ENCODE assay signal across 1 cellular context in the genomic region with DNA sequence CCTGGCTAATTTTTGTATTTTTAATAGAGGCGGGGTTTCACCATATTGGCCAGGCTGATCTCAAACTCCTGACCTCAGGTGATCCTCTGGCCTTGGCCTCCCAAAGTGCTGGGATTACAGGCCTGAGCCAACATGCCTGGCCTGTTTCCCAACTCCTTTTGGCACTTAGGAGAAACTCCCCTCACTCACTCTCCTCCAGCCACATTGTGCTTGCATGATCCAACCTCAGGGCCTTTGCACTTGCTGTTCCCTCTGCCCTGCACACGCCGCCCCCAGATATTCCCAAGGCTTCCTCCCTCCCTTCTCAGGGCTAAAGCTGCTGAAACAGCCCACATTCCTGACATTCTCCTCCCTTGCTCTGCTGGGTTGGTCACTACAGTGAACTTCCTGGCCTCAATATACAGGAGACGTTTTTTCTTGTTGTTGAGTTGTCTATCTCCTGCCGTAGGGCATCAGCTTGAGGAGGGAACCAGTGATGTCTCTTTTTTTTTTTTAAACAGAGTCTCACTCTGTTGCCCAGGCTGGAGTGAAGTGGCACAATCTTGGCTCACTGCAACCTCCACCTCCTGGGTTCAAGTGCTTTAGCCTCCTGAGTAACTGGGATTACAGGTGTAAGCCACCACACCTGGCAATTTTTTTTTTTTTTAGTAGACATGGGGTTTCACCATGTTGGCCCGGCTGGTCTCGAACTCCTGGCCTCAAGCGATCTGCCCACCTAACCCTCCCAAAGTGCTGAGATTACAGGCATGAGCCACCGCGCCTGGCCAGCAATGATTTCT.
A peak's percentile ranks its signal among the peaks of the same experiment; 100 is the strongest.
TF ChIP-seq lines count a peak whose summit lies in the region.
"Not testable (repeated sequence)": the region's sequence is repeated elsewhere in the genome, so short reads cannot be mapped to it uniquely, and the experiment has no call there.

No MANE protein-coding gene starts in this region.

TF ChIP-seq in HepG2, 621 proteins besides CTCF, POLR2A, EP300 and RAD21 (continued from another document and continues in another):
- TF ChIP-seq, protein P1, sequence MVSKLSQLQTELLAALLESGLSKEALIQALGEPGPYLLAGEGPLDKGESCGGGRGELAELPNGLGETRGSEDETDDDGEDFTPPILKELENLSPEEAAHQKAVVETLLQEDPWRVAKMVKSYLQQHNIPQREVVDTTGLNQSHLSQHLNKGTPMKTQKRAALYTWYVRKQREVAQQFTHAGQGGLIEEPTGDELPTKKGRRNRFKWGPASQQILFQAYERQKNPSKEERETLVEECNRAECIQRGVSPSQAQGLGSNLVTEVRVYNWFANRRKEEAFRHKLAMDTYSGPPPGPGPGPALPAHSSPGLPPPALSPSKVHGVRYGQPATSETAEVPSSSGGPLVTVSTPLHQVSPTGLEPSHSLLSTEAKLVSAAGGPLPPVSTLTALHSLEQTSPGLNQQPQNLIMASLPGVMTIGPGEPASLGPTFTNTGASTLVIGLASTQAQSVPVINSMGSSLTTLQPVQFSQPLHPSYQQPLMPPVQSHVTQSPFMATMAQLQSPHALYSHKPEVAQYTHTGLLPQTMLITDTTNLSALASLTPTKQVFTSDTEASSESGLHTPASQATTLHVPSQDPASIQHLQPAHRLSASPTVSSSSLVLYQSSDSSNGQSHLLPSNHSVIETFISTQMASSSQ (IDR thresholded peaks at IDR 0.05; ENCODE audit: low read depth): not testable (repeated sequence)
- TF ChIP-seq, protein P1 (CRISPR knock-in tag; IDR thresholded peaks at IDR 0.05; ENCODE audit: borderline replicate concordance): 0 out of 2 replicates have a peak, but pooled peaks have one; percentile 27
- peak; percentile 60 for TF ChIP-seq NCOA2 (CRISPR knock-in tag; IDR thresholded peaks at IDR 0.05)
- TF ChIP-seq, protein P2, sequence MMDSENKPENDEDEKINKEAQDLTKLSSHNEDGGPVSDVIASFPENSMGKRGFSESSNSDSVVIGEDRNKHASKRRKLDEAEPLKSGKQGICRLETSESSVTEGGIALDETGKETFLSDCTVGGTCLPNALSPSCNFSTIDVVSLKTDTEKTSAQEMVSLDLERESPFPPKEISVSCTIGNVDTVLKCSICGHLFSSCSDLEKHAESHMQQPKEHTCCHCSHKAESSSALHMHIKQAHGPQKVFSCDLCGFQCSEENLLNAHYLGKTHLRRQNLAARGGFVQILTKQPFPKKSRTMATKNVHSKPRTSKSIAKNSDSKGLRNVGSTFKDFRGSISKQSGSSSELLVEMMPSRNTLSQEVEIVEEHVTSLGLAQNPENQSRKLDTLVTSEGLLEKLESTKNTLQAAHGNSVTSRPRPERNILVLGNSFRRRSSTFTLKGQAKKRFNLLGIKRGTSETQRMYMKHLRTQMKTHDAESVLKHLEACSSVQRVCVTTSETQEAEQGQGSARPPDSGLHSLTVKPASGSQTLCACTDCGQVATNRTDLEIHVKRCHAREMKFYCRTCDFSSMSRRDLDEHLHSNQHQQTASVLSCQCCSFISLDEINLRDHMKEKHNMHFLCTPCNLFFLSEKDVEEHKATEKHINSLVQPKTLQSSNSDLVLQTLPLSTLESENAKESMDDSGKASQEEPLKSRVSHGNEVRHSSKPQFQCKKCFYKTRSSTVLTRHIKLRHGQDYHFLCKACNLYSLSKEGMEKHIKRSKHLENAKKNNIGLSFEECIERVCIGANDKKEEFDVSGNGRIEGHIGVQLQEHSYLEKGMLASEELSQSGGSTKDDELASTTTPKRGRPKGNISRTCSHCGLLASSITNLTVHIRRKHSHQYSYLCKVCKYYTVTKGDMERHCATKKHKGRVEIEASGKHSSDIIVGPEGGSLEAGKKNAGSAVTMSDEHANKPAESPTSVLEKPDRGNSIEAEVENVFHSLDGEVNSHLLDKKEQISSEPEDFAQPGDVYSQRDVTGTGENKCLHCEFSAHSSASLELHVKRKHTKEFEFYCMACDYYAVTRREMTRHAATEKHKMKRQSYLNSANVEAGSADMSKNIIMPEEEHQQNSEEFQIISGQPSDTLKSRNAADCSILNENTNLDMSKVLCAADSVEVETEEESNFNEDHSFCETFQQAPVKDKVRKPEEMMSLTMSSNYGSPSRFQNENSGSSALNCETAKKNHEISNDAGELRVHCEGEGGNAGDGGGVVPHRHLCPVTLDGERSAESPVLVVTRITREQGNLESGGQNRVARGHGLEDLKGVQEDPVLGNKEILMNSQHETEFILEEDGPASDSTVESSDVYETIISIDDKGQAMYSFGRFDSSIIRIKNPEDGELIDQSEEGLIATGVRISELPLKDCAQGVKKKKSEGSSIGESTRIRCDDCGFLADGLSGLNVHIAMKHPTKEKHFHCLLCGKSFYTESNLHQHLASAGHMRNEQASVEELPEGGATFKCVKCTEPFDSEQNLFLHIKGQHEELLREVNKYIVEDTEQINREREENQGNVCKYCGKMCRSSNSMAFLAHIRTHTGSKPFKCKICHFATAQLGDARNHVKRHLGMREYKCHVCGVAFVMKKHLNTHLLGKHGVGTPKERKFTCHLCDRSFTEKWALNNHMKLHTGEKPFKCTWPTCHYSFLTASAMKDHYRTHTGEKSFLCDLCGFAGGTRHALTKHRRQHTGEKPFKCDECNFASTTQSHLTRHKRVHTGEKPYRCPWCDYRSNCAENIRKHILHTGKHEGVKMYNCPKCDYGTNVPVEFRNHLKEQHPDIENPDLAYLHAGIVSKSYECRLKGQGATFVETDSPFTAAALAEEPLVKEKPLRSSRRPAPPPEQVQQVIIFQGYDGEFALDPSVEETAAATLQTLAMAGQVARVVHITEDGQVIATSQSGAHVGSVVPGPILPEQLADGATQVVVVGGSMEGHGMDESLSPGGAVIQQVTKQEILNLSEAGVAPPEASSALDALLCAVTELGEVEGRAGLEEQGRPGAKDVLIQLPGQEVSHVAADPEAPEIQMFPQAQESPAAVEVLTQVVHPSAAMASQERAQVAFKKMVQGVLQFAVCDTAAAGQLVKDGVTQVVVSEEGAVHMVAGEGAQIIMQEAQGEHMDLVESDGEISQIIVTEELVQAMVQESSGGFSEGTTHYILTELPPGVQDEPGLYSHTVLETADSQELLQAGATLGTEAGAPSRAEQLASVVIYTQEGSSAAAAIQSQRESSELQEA (CRISPR knock-in tag; IDR thresholded peaks at IDR 0.05; ENCODE audit: not compliant biosample characterization): peak; percentile 4
- TF ChIP-seq, protein P3, sequence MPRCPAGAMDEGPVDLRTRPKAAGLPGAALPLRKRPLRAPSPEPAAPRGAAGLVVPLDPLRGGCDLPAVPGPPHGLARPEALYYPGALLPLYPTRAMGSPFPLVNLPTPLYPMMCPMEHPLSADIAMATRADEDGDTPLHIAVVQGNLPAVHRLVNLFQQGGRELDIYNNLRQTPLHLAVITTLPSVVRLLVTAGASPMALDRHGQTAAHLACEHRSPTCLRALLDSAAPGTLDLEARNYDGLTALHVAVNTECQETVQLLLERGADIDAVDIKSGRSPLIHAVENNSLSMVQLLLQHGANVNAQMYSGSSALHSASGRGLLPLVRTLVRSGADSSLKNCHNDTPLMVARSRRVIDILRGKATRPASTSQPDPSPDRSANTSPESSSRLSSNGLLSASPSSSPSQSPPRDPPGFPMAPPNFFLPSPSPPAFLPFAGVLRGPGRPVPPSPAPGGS (CRISPR knock-in tag; IDR thresholded peaks at IDR 0.05): peak; percentile 92
- TF ChIP-seq SPEN (CRISPR knock-in tag; IDR thresholded peaks at IDR 0.05; ENCODE audit: low read depth): 0 out of 2 replicates have a peak, but pooled peaks have one; percentile 29
- peak; percentile 77 for TF ChIP-seq ZNF274 (CRISPR knock-in tag; IDR thresholded peaks at IDR 0.05)
- TF ChIP-seq, protein P4, sequence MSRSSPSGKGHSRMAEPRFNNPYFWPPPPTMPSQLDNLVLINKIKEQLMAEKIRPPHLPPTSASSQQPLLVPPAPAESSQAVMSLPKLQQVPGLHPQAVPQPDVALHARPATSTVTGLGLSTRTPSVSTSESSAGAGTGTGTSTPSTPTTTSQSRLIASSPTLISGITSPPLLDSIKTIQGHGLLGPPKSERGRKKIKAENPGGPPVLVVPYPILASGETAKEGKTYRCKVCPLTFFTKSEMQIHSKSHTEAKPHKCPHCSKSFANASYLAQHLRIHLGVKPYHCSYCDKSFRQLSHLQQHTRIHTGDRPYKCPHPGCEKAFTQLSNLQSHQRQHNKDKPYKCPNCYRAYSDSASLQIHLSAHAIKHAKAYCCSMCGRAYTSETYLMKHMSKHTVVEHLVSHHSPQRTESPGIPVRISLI (CRISPR knock-in tag; IDR thresholded peaks at IDR 0.05; ENCODE audit: borderline replicate concordance): peak; percentile 58
- peak; percentile 56; the same call in 1 of the 2 replicates for TF ChIP-seq KDM2A (CRISPR knock-in tag; IDR thresholded peaks at IDR 0.05; ENCODE audit: borderline replicate concordance, low read depth)
- TF ChIP-seq, protein P5, sequence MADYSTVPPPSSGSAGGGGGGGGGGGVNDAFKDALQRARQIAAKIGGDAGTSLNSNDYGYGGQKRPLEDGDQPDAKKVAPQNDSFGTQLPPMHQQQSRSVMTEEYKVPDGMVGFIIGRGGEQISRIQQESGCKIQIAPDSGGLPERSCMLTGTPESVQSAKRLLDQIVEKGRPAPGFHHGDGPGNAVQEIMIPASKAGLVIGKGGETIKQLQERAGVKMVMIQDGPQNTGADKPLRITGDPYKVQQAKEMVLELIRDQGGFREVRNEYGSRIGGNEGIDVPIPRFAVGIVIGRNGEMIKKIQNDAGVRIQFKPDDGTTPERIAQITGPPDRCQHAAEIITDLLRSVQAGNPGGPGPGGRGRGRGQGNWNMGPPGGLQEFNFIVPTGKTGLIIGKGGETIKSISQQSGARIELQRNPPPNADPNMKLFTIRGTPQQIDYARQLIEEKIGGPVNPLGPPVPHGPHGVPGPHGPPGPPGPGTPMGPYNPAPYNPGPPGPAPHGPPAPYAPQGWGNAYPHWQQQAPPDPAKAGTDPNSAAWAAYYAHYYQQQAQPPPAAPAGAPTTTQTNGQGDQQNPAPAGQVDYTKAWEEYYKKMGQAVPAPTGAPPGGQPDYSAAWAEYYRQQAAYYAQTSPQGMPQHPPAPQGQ (CRISPR knock-in tag; IDR thresholded peaks at IDR 0.05; ENCODE audit: borderline replicate concordance): peak; percentile 87; the same call in 1 of the 2 replicates
- TF ChIP-seq, protein P6, sequence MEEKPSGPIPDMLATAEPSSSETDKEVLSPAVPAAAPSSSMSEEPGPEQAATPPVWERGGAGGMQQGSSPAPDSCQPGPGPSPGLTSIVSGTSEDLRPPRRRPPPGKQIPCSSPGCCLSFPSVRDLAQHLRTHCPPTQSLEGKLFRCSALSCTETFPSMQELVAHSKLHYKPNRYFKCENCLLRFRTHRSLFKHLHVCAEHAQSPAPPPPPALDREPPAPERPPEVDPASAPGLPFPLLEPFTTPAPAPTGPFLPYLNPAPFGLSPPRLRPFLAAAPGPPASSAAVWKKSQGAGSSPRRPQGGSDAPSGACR (CRISPR knock-in tag; IDR thresholded peaks at IDR 0.05): peak; percentile 86; the same call in 1 of the 2 replicates
- TF ChIP-seq ZNF33B (CRISPR knock-in tag; IDR thresholded peaks at IDR 0.05): peak; percentile 39; the same call in 1 of the 2 replicates
- peak; percentile 59; the same call in 1 of the 2 replicates for TF ChIP-seq KDM5B (CRISPR knock-in tag; IDR thresholded peaks at IDR 0.05; ENCODE audit: borderline replicate concordance)
- TF ChIP-seq MTF1 (CRISPR knock-in tag; IDR thresholded peaks at IDR 0.05): peak; percentile 96
- TF ChIP-seq ZNF772 (CRISPR knock-in tag; IDR thresholded peaks at IDR 0.05): peak; percentile 57; the same call in 1 of the 2 replicates
- peak; percentile 57; the same call in 1 of the 2 replicates for TF ChIP-seq BRD4 (CRISPR knock-in tag; IDR thresholded peaks at IDR 0.05)
- peak; percentile 31; the same call in 1 of the 2 replicates for TF ChIP-seq ZNF556 (CRISPR knock-in tag; IDR thresholded peaks at IDR 0.05; ENCODE audit: borderline replicate concordance)
- 0 out of 2 replicates have a peak, but pooled peaks have one; percentile 63 for TF ChIP-seq GFI1 (CRISPR knock-in tag; IDR thresholded peaks at IDR 0.05; ENCODE audit: borderline replicate concordance)
- TF ChIP-seq, protein P7, sequence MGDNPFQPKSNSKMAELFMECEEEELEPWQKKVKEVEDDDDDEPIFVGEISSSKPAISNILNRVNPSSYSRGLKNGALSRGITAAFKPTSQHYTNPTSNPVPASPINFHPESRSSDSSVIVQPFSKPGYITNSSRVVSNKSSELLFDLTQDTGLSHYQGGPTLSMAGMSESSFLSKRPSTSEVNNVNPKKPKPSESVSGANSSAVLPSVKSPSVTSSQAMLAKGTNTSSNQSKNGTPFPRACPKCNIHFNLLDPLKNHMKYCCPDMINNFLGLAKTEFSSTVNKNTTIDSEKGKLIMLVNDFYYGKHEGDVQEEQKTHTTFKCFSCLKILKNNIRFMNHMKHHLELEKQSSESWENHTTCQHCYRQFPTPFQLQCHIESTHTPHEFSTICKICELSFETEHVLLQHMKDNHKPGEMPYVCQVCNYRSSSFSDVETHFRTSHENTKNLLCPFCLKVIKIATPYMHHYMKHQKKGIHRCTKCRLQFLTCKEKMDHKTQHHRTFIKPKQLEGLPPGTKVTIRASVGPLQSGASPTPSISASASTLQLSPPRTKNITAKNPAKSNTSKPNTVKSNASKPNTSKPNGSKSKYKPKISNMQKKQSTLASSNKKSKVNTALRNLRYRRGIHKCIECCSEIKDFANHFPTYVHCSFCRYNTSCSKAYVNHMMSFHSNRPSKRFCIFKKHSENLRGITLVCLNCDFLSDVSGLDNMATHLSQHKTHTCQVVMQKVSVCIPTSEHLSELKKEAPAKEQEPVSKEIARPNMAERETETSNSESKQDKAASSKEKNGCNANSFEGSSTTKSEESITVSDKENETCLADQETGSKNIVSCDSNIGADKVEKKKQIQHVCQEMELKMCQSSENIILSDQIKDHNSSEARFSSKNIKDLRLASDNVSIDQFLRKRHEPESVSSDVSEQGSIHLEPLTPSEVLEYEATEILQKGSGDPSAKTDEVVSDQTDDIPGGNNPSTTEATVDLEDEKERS (CRISPR knock-in tag; IDR thresholded peaks at IDR 0.05): peak; percentile 90
- peak; percentile 40 for TF ChIP-seq ZSCAN21 (CRISPR knock-in tag; IDR thresholded peaks at IDR 0.05; ENCODE audit: borderline replicate concordance)
- 0 out of 2 replicates have a peak, but pooled peaks have one; percentile 7 for TF ChIP-seq MAFF (IDR thresholded peaks at IDR 0.05; ENCODE audit: low read depth, low read length)
- TF ChIP-seq, protein P8, sequence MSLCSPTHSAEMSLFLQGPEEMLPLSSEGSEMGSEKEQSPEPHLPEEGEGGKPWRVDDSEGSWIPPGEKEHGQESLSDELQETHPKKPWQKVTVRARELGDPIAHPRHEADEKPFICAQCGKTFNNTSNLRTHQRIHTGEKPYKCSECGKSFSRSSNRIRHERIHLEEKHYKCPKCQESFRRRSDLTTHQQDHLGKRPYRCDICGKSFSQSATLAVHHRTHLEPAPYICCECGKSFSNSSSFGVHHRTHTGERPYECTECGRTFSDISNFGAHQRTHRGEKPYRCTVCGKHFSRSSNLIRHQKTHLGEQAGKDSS (CRISPR knock-in tag; IDR thresholded peaks at IDR 0.05; ENCODE audit: borderline replicate concordance, low read depth): peak; percentile 51; the same call in 1 of the 2 replicates
- TF ChIP-seq ZNF3 (CRISPR knock-in tag; IDR thresholded peaks at IDR 0.05): 0 out of 2 replicates have a peak, but pooled peaks have one; percentile 52
- peak; percentile 44; the same call in 1 of the 2 replicates for TF ChIP-seq FOXA3 (CRISPR knock-in tag; IDR thresholded peaks at IDR 0.05)
- TF ChIP-seq ZMYM4 (CRISPR knock-in tag; IDR thresholded peaks at IDR 0.05): peak; percentile 54; the same call in 1 of the 2 replicates
- TF ChIP-seq ZNF616 (CRISPR knock-in tag; IDR thresholded peaks at IDR 0.05; ENCODE audit: low read depth): 0 out of 2 replicates have a peak, but pooled peaks have one; percentile 33
